In genomic region chr16:20675488-20676267, GRCh38 we compare ENCODE assay signal across 8 cellular contexts. TPM values are rescaled to one million over a fixed set of nuclear protein-coding genes. Genes with fewer than 3 reads are reported as not detected.
A peak's percentile ranks its signal among the peaks of the same experiment; 100 is the strongest.
DNase-seq lines count a peak whose midpoint lies in the region; ATAC-seq and TF ChIP-seq lines count a peak whose summit lies in the region.

No MANE protein-coding gene starts in this region.

- WGBS in testis, 2 donors, result 10 to 44% methylated on average over 6 of the region's 6 CpGs

- in situ Hi-C loops in Caki2 (cut with HindIII; ENCODE audit: low pct_unique_long_range_greater_than_20kb, low sequenced_read_pairs), result no loop called here

- H3K36me3 Mint-ChIP-seq in HFFc6 (ENCODE audit: low read depth) (no peaks in the 10 kb centered on the region), memory B cell (no peaks in the 10 kb centered on the region)

- H3K4me3 Mint-ChIP-seq in HFFc6, result peak overlapping the region; percentile 83; the same call in 1 of the 2 replicates
- H3K4me3 Mint-ChIP-seq in memory B cell, result peak overlapping the region; percentile 87

- DNase-seq in Caki2 (ENCODE audit: low read depth), result peak; percentile 44
- no peak for DNase-seq in HFFc6
- DNase-seq in OCI-M1 (lab: John Stamatoyannopoulos, UW), result peak; percentile 83
- DNase-seq in coronary artery (ENCODE audit: low spot score), result no peak
- peak in 1 of 2 donors; percentile 16 for DNase-seq in memory B cell (ENCODE audit: low spot score in 2 of 2)
- DNase-seq in testis, result peak; percentile 84
- DNase-seq in COLO668 (lab: John Stamatoyannopoulos, UW; ENCODE audit: unreplicated experiment), result no peak

- TF ChIP-seq POLR2A in testis (IDR thresholded peaks at IDR 0.05), result no peak

- H3K27ac ChIP-seq in coronary artery (peak overlapping the region; percentile 75 to 77), testis (peak overlapping the region; percentile 86 to 91)

- TF ChIP-seq CTCF in HFFc6 (IDR thresholded peaks at IDR 0.05) (no peak), coronary artery (IDR thresholded peaks at IDR 0.05) (no peak), testis (IDR thresholded peaks at IDR 0.05) (no peak)

- H3K9me3 ChIP-seq in testis, result no peaks in the 10 kb centered on the region

- peak overlapping the region; percentile 69 for H3K4me3 ChIP-seq in coronary artery
- H3K4me3 ChIP-seq in testis, result peak overlapping the region; percentile 54 to 70

- H3K4me1 Mint-ChIP-seq in HFFc6 (ENCODE audit: low read depth), result peaks cover 6% of the 10 kb centered on the region; the same call in 1 of the 2 replicates
- H3K4me1 Mint-ChIP-seq in memory B cell, result peaks cover 22% of the 10 kb centered on the region

- H3K27me3 ChIP-seq in testis, result no peaks in the 10 kb centered on the region

- H3K27me3 Mint-ChIP-seq in HFFc6 (ENCODE audit: insufficient read depth) (peaks cover 3% of the 10 kb centered on the region), memory B cell (no peaks in the 10 kb centered on the region)

- H3K9me3 Mint-ChIP-seq in HFFc6 (no peaks in the 10 kb centered on the region), memory B cell (no peaks in the 10 kb centered on the region)

- H3K4me1 ChIP-seq in testis, result peaks cover 21% of the 10 kb centered on the region

- ATAC-seq in memory B cell (ENCODE audit: low read depth) (peak; percentile 71), GM21515 (IDR thresholded peaks at IDR 0.05; ENCODE audit: unreplicated experiment) (no peak)

- H3K27ac Mint-ChIP-seq in HFFc6, result no peak overlapping the region
- peak overlapping the region; percentile 84 for H3K27ac Mint-ChIP-seq in memory B cell

- intact Hi-C loops in testis (cut with DNase I; ENCODE audit: low total_unique reads), result no loop called here

- no peaks in the 10 kb centered on the region for H3K36me3 ChIP-seq in testis (ENCODE audit: low read depth, missing control alignments)

RNA-seq across cellular contexts. Expression of gene ACSM1, which starts 21.8 kb away (rescaled TPM):
- total RNA-seq in Caki2 (2014; rRNA removed; shearing (Covaris generic); ENCODE audit: low replicate concordance), result 1.0 and 3.7 TPM in 2 replicates
- not detected for total RNA-seq in HFFc6 (2021; fragmentation: NEBNext Ultra II Directional; extraction: Animal tissue kit (Norgen Biotek cat#: 25700))
- total RNA-seq in testis, result 10 to 100 TPM in 1 of 2 donors, 1 to 10 TPM in 1; 8.7 to 10.4 TPM
- polyA plus RNA-seq in testis (ENCODE audit: insufficient read depth, low read depth, low replicate concordance), result 7.0 TPM

Comparison
In these comparisons a context has a peak if more than half of its experiments do, and no peak if none do; other contexts are left out.
1. DNase-seq: peak in Caki2 (single experiment), OCI-M1 (single experiment) and testis (single experiment); none in HFFc6 (single experiment), coronary artery (single experiment) and COLO668 (single experiment).